Comparison of ENCODE assay signal across 1 cellular context in the genomic region with DNA sequence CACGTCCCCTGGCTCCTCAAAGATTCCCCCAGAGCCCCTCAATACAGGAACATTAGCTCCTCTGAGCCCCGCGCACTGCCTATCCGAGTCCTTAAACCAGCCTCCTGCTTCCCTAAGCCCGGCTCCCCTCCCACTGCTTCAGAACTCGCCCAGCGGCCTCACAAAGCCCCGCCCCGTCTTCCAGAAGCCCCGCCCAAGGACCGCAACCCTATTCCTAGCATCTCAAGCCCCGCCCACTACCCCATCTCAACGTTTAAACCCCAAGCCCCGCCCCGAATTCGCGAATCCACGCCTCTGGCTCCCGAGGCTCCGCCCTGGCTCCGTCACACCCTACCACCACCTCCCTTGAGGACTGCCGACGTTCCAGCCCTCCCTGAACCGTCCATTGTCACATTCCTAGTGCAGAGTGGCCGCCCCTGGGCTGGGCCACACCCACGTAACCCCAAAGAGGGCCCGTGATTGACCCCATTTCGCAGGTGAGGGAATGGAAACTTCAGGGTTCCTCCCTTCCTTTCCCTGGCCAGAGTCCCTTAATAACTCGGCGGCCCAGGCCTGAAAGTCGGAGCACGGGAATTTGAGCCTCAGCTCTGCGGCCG.
TF ChIP-seq lines count a peak whose summit lies in the region.

No MANE protein-coding gene starts in this region.

TF ChIP-seq in HepG2, 621 proteins besides CTCF, POLR2A, EP300 and RAD21 (continued from another document and continues in another):
- no peak for TF ChIP-seq HNF4G (IDR thresholded peaks at IDR 0.05; ENCODE audit: borderline replicate concordance, low read depth, low read length)
- TF ChIP-seq HNF4G (CRISPR knock-in tag; IDR thresholded peaks at IDR 0.05; ENCODE audit: borderline replicate concordance, low read depth): peak; percentile 25; the same call in 1 of the 2 replicates
- TF ChIP-seq JUND (CRISPR knock-in tag; IDR thresholded peaks at IDR 0.05): no peak
- peak; percentile 66 for TF ChIP-seq MEF2D (CRISPR knock-in tag; IDR thresholded peaks at IDR 0.05)
- TF ChIP-seq ISX (CRISPR knock-in tag; conservative IDR thresholded peaks at IDR 0.05): no peak
- TF ChIP-seq ZNF549 (CRISPR knock-in tag; IDR thresholded peaks at IDR 0.05): no peak
- TF ChIP-seq ZNF775 (CRISPR knock-in tag; IDR thresholded peaks at IDR 0.05; ENCODE audit: borderline replicate concordance): no peak
- TF ChIP-seq, protein P1, sequence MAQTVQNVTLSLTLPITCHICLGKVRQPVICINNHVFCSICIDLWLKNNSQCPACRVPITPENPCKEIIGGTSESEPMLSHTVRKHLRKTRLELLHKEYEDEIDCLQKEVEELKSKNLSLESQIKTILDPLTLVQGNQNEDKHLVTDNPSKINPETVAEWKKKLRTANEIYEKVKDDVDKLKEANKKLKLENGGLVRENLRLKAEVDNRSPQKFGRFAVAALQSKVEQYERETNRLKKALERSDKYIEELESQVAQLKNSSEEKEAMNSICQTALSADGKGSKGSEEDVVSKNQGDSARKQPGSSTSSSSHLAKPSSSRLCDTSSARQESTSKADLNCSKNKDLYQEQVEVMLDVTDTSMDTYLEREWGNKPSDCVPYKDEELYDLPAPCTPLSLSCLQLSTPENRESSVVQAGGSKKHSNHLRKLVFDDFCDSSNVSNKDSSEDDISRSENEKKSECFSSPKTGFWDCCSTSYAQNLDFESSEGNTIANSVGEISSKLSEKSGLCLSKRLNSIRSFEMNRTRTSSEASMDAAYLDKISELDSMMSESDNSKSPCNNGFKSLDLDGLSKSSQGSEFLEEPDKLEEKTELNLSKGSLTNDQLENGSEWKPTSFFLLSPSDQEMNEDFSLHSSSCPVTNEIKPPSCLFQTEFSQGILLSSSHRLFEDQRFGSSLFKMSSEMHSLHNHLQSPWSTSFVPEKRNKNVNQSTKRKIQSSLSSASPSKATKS (CRISPR knock-in tag; IDR thresholded peaks at IDR 0.05): no peak
- no peak for TF ChIP-seq NFATC3 (CRISPR knock-in tag; IDR thresholded peaks at IDR 0.05)
- TF ChIP-seq, protein P2, sequence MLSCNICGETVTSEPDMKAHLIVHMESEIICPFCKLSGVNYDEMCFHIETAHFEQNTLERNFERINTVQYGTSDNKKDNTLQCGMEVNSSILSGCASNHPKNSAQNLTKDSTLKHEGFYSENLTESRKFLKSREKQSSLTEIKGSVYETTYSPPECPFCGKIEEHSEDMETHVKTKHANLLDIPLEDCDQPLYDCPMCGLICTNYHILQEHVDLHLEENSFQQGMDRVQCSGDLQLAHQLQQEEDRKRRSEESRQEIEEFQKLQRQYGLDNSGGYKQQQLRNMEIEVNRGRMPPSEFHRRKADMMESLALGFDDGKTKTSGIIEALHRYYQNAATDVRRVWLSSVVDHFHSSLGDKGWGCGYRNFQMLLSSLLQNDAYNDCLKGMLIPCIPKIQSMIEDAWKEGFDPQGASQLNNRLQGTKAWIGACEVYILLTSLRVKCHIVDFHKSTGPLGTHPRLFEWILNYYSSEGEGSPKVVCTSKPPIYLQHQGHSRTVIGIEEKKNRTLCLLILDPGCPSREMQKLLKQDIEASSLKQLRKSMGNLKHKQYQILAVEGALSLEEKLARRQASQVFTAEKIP (CRISPR knock-in tag; IDR thresholded peaks at IDR 0.05; ENCODE audit: borderline replicate concordance): no peak
- no peak for TF ChIP-seq SMARCE1 (IDR thresholded peaks at IDR 0.05; ENCODE audit: borderline replicate concordance)
- no peak for TF ChIP-seq ELF4 (CRISPR knock-in tag; IDR thresholded peaks at IDR 0.05; ENCODE audit: borderline replicate concordance)
- no peak for TF ChIP-seq FOXO1 (CRISPR knock-in tag; IDR thresholded peaks at IDR 0.05)
- no peak for TF ChIP-seq AKAP8 (CRISPR knock-in tag; IDR thresholded peaks at IDR 0.05)
- TF ChIP-seq, protein P3, sequence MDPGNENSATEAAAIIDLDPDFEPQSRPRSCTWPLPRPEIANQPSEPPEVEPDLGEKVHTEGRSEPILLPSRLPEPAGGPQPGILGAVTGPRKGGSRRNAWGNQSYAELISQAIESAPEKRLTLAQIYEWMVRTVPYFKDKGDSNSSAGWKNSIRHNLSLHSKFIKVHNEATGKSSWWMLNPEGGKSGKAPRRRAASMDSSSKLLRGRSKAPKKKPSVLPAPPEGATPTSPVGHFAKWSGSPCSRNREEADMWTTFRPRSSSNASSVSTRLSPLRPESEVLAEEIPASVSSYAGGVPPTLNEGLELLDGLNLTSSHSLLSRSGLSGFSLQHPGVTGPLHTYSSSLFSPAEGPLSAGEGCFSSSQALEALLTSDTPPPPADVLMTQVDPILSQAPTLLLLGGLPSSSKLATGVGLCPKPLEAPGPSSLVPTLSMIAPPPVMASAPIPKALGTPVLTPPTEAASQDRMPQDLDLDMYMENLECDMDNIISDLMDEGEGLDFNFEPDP (CRISPR knock-in tag; conservative IDR thresholded peaks at IDR 0.05): no peak
- TF ChIP-seq CHD4 (IDR thresholded peaks at IDR 0.05; ENCODE audit: borderline replicate concordance, low read length): no peak
- TF ChIP-seq, protein P4, sequence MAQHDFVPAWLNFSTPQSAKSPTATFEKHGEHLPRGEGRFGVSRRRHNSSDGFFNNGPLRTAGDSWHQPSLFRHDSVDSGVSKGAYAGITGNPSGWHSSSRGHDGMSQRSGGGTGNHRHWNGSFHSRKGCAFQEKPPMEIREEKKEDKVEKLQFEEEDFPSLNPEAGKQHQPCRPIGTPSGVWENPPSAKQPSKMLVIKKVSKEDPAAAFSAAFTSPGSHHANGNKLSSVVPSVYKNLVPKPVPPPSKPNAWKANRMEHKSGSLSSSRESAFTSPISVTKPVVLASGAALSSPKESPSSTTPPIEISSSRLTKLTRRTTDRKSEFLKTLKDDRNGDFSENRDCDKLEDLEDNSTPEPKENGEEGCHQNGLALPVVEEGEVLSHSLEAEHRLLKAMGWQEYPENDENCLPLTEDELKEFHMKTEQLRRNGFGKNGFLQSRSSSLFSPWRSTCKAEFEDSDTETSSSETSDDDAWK (CRISPR knock-in tag; IDR thresholded peaks at IDR 0.05): no peak
- no peak for TF ChIP-seq FLYWCH1 (CRISPR knock-in tag; IDR thresholded peaks at IDR 0.05)
- TF ChIP-seq ZSCAN20 (CRISPR knock-in tag; IDR thresholded peaks at IDR 0.05; ENCODE audit: borderline replicate concordance): no peak
- TF ChIP-seq ZNF768 (CRISPR knock-in tag; IDR thresholded peaks at IDR 0.05): no peak
- TF ChIP-seq, protein P5, sequence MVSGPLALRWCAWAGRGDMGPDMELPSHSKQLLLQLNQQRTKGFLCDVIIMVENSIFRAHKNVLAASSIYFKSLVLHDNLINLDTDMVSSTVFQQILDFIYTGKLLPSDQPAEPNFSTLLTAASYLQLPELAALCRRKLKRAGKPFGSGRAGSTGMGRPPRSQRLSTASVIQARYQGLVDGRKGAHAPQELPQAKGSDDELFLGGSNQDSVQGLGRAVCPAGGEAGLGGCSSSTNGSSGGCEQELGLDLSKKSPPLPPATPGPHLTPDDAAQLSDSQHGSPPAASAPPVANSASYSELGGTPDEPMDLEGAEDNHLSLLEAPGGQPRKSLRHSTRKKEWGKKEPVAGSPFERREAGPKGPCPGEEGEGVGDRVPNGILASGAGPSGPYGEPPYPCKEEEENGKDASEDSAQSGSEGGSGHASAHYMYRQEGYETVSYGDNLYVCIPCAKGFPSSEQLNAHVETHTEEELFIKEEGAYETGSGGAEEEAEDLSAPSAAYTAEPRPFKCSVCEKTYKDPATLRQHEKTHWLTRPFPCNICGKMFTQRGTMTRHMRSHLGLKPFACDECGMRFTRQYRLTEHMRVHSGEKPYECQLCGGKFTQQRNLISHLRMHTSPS (CRISPR knock-in tag; IDR thresholded peaks at IDR 0.05; ENCODE audit: low read depth): no peak; the same call in 1 of the 2 replicates
- TF ChIP-seq ZNF678 (CRISPR knock-in tag; IDR thresholded peaks at IDR 0.05): no peak
- no peak for TF ChIP-seq ELF3 (CRISPR knock-in tag; IDR thresholded peaks at IDR 0.05)
- peak; percentile 42; the same call in 1 of the 2 replicates for TF ChIP-seq SALL1 (CRISPR knock-in tag; IDR thresholded peaks at IDR 0.05)
- no peak for TF ChIP-seq PHF5A (CRISPR knock-in tag; IDR thresholded peaks at IDR 0.05; ENCODE audit: low read depth, unreplicated experiment)
- TF ChIP-seq, protein P6, sequence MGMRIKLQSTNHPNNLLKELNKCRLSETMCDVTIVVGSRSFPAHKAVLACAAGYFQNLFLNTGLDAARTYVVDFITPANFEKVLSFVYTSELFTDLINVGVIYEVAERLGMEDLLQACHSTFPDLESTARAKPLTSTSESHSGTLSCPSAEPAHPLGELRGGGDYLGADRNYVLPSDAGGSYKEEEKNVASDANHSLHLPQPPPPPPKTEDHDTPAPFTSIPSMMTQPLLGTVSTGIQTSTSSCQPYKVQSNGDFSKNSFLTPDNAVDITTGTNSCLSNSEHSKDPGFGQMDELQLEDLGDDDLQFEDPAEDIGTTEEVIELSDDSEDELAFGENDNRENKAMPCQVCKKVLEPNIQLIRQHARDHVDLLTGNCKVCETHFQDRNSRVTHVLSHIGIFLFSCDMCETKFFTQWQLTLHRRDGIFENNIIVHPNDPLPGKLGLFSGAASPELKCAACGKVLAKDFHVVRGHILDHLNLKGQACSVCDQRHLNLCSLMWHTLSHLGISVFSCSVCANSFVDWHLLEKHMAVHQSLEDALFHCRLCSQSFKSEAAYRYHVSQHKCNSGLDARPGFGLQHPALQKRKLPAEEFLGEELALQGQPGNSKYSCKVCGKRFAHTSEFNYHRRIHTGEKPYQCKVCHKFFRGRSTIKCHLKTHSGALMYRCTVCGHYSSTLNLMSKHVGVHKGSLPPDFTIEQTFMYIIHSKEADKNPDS (CRISPR knock-in tag; IDR thresholded peaks at IDR 0.05): no peak
- TF ChIP-seq ZNF761 (CRISPR knock-in tag; conservative IDR thresholded peaks at IDR 0.05): no peak
- no peak for TF ChIP-seq PCBP1 (IDR thresholded peaks at IDR 0.05; ENCODE audit: borderline replicate concordance, low read depth, low read length)
- TF ChIP-seq, protein P7, sequence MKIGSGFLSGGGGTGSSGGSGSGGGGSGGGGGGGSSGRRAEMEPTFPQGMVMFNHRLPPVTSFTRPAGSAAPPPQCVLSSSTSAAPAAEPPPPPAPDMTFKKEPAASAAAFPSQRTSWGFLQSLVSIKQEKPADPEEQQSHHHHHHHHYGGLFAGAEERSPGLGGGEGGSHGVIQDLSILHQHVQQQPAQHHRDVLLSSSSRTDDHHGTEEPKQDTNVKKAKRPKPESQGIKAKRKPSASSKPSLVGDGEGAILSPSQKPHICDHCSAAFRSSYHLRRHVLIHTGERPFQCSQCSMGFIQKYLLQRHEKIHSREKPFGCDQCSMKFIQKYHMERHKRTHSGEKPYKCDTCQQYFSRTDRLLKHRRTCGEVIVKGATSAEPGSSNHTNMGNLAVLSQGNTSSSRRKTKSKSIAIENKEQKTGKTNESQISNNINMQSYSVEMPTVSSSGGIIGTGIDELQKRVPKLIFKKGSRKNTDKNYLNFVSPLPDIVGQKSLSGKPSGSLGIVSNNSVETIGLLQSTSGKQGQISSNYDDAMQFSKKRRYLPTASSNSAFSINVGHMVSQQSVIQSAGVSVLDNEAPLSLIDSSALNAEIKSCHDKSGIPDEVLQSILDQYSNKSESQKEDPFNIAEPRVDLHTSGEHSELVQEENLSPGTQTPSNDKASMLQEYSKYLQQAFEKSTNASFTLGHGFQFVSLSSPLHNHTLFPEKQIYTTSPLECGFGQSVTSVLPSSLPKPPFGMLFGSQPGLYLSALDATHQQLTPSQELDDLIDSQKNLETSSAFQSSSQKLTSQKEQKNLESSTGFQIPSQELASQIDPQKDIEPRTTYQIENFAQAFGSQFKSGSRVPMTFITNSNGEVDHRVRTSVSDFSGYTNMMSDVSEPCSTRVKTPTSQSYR (CRISPR knock-in tag; IDR thresholded peaks at IDR 0.05; ENCODE audit: borderline replicate concordance): no peak
- no peak for TF ChIP-seq CEBPG (CRISPR knock-in tag; IDR thresholded peaks at IDR 0.05)
- no peak for TF ChIP-seq HCFC1 (IDR thresholded peaks at IDR 0.05; ENCODE audit: low read depth, low read length)
- no peak for TF ChIP-seq ZNF550 (CRISPR knock-in tag; IDR thresholded peaks at IDR 0.05; ENCODE audit: borderline replicate concordance)
- no peak for TF ChIP-seq PCBP2 (optimal IDR thresholded peaks at IDR 0.05; ENCODE audit: low read depth, low read length, poor library complexity, severe bottlenecking)
- TF ChIP-seq, protein P8, sequence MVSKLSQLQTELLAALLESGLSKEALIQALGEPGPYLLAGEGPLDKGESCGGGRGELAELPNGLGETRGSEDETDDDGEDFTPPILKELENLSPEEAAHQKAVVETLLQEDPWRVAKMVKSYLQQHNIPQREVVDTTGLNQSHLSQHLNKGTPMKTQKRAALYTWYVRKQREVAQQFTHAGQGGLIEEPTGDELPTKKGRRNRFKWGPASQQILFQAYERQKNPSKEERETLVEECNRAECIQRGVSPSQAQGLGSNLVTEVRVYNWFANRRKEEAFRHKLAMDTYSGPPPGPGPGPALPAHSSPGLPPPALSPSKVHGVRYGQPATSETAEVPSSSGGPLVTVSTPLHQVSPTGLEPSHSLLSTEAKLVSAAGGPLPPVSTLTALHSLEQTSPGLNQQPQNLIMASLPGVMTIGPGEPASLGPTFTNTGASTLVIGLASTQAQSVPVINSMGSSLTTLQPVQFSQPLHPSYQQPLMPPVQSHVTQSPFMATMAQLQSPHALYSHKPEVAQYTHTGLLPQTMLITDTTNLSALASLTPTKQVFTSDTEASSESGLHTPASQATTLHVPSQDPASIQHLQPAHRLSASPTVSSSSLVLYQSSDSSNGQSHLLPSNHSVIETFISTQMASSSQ (IDR thresholded peaks at IDR 0.05; ENCODE audit: low read depth): no peak
- TF ChIP-seq, protein P8 (CRISPR knock-in tag; IDR thresholded peaks at IDR 0.05; ENCODE audit: borderline replicate concordance): peak; percentile 1; the same call in 1 of the 2 replicates
- no peak for TF ChIP-seq ZNF563 (CRISPR knock-in tag; IDR thresholded peaks at IDR 0.05)
- peak; percentile 52 for TF ChIP-seq CREB1 (IDR thresholded peaks at IDR 0.05)
- no peak for TF ChIP-seq CREB1 (CRISPR knock-in tag; IDR thresholded peaks at IDR 0.05)
- no peak; the same call in 1 of the 2 replicates for TF ChIP-seq SP1 (IDR thresholded peaks at IDR 0.05)
- no peak for TF ChIP-seq SP1 (CRISPR knock-in tag; IDR thresholded peaks at IDR 0.05)
- no peak for TF ChIP-seq ZBTB1 (CRISPR knock-in tag; IDR thresholded peaks at IDR 0.05; ENCODE audit: borderline replicate concordance)
